18 cellular contexts compared by ENCODE assay signal in genomic region chr13:102657630-102658029, GRCh38. TPM values are rescaled to one million over a fixed set of nuclear protein-coding genes. Genes with fewer than 3 reads are reported as not detected.
A peak's percentile ranks its signal among the peaks of the same experiment; 100 is the strongest.
DNase-seq lines count a peak whose midpoint lies in the region; FAIRE-seq and TF ChIP-seq lines count a peak whose summit lies in the region.
"Had no signal": no experiment of that assay in that cellular context is flagged by ENCODE, and none has a peak within 500 bp of the region (broad histone marks: within the 10 kb centered on the region; RNA-seq: fewer than 3 reads in every experiment).

No MANE protein-coding gene starts in this region.

- no peak for TF ChIP-seq POLR2A in endothelial cell of umbilical vein (IDR thresholded peaks at IDR 0.05; ENCODE audit: low read depth, low read length)

- no peaks in the 10 kb centered on the region for H3K9me3 ChIP-seq in endothelial cell of umbilical vein (replicated peaks; ENCODE audit: control insufficient read depth, insufficient read depth, low read length)
- H3K9me3 ChIP-seq: pancreas, tibial artery had no signal

- POLR2A ChIA-PET in endothelial cell of umbilical vein (lab: Charles Lee): no interaction called here

- peaks cover 35% of the 10 kb centered on the region for H3K36me3 Mint-ChIP-seq in osteocyte (ENCODE audit: unreplicated experiment)

- dilution Hi-C loops in endothelial cell of umbilical vein (cut with MboI; ENCODE audit: extremely low pct_ligation_motif_present, low sequenced_read_pairs): no loop called here

- no peak overlapping the region for H2AFZ ChIP-seq in endothelial cell of umbilical vein (ENCODE audit: low read depth, low read length)
- H2AFZ ChIP-seq: hepatocyte had no signal

- DNase-seq in SIG-M5 treated with dmso at 0.1 percent for 504 hours (lab: John Stamatoyannopoulos, UW; ENCODE audit: unreplicated experiment): peak; percentile 4
- no peak for DNase-seq in SIG-M5 (lab: John Stamatoyannopoulos, UW)
- no peak for DNase-seq in LNCaP clone FGC (ENCODE audit: low read depth)
- DNase-seq in endothelial cell of umbilical vein (ENCODE audit: low read depth, low spot score): no peak
- no peak for DNase-seq in osteocyte (ENCODE audit: extremely low spot score, unreplicated experiment)
- no peak for DNase-seq in DMS153 treated with DMSO at 0.1 percent for 48 hours (lab: John Stamatoyannopoulos, UW; ENCODE audit: unreplicated experiment)
- DNase-seq in ecto neural progenitor cell (ENCODE audit: low spot score): no peak
- DNase-seq in stimulated activated CD4-positive, alpha-beta T cell treated with anti-CD3 and anti-CD28 coated beads, Interleukin-4, amount 100 ng/mL, for 4 hours: no peak
- DNase-seq: activated T-cell treated with anti-CD3 and anti-CD28 coated beads, Interleukin-2, amount 50 U/mL, for 48 hours; DMS153; GOT3; NCI-H2171; pancreas; tibial artery had no signal

- peak; percentile 12; the same call in 1 of the 2 replicates for TF ChIP-seq CTCF in LNCaP clone FGC (IDR thresholded peaks at IDR 0.05; ENCODE audit: control insufficient read depth, extremely low read depth, insufficient read depth)
- TF ChIP-seq CTCF in endothelial cell of umbilical vein (IDR thresholded peaks at IDR 0.05; ENCODE audit: extremely low read depth in 1 of 2, insufficient read depth in 1 of 2, low read depth in 1 of 2, low read length in 2 of 2): peak; percentile 3
- peak; percentile 36 for TF ChIP-seq CTCF in osteocyte (IDR thresholded peaks at IDR 0.05)

- no peak overlapping the region for H3K4me3 Mint-ChIP-seq in osteocyte (ENCODE audit: unreplicated experiment)

- H3K27me3 ChIP-seq in endothelial cell of umbilical vein (ENCODE audit: control insufficient read depth in 2 of 2, insufficient read depth in 2 of 2, low read length in 2 of 2): no peaks in the 10 kb centered on the region
- H3K27me3 ChIP-seq: hepatocyte, pancreas, tibial artery had no signal

- no peaks in the 10 kb centered on the region for H3K79me2 ChIP-seq in endothelial cell of umbilical vein (ENCODE audit: control insufficient read depth, insufficient read depth, low read length)
- H3K79me2 ChIP-seq: hepatocyte had no signal

- peaks cover 7 to 9% of the 10 kb centered on the region in 2 experiments for H3K36me3 ChIP-seq in endothelial cell of umbilical vein (ENCODE audit: control insufficient read depth in 2 of 2, extremely low read depth in 1 of 2, insufficient read depth in 2 of 2, low read length in 2 of 2)

- BruUV-seq in endothelial cell of umbilical vein (replicated peaks; lab: Mats Ljungman, UMichigan): no TSS peak

- H4K20me1 ChIP-seq in endothelial cell of umbilical vein (replicated peaks; ENCODE audit: control insufficient read depth, extremely low read depth, insufficient read depth, low read length): no peaks in the 10 kb centered on the region

- no peak overlapping the region for H3K27ac Mint-ChIP-seq in osteocyte (ENCODE audit: unreplicated experiment)

- H3K9ac ChIP-seq in endothelial cell of umbilical vein (replicated peaks; ENCODE audit: extremely low read depth, insufficient read depth, low read length): no peak overlapping the region

- peaks cover 3% of the 10 kb centered on the region for H3K4me1 Mint-ChIP-seq in osteocyte (ENCODE audit: unreplicated experiment)

- intact Hi-C loops in endothelial cell of umbilical vein (cut with micrococcal nuclease): no loop called here

- H3K4me3 ChIP-seq in LNCaP clone FGC (ENCODE audit: low read depth, low read length) (no peak overlapping the region), endothelial cell of umbilical vein (replicated peaks in 1 of 3; ENCODE audit: insufficient read depth in 1 of 3, low read depth in 1 of 3, low read length in 3 of 3) (no peak overlapping the region)
- H3K4me3 ChIP-seq: GM12878, hepatocyte, pancreas, tibial artery had no signal

- no peak overlapping the region for H3K4me2 ChIP-seq in endothelial cell of umbilical vein (ENCODE audit: insufficient read depth, low read length)
- H3K4me2 ChIP-seq: hepatocyte had no signal

- H3K9me1 ChIP-seq in endothelial cell of umbilical vein (replicated peaks; ENCODE audit: control insufficient read depth, extremely low read depth, insufficient read depth, low read length): no peaks in the 10 kb centered on the region

- H3K27me3 Mint-ChIP-seq in osteocyte (ENCODE audit: unreplicated experiment): no peaks in the 10 kb centered on the region

- H3K9me3 Mint-ChIP-seq in osteocyte (ENCODE audit: unreplicated experiment): no peaks in the 10 kb centered on the region

- FAIRE-seq in endothelial cell of umbilical vein (lab: Jason Lieb, UNC): no peak
- FAIRE-seq: GM12878, GM19239 had no signal

- H3K4me1 ChIP-seq in endothelial cell of umbilical vein (ENCODE audit: control insufficient read depth, extremely low read depth, insufficient read depth, low read length): no peaks in the 10 kb centered on the region
- H3K4me1 ChIP-seq: pancreas had no signal

- CTCF ChIA-PET in endothelial cell of umbilical vein (lab: Charles Lee): interaction anchor here (0.8 to 1.6 kb wide), 4 partner anchors 20 to 116 kb away, joined by 4 to 8 read pairs (median 4); partner anchors contain the start of gene TEX30

- no peak overlapping the region for H3K27ac ChIP-seq in endothelial cell of umbilical vein (ENCODE audit: insufficient read depth, low read depth, low read length)
- H3K27ac ChIP-seq: hepatocyte, pancreas, tibial artery had no signal

TF ChIP-seq in endothelial cell of umbilical vein, 7 proteins besides CTCF, POLR2A, EP300 and RAD21:
- TF ChIP-seq EZH2 (IDR thresholded peaks at IDR 0.05; ENCODE audit: borderline replicate concordance, low read depth, low read length, severe bottlenecking) (no peak), MYC (IDR thresholded peaks at IDR 0.05; ENCODE audit: low read depth, low read length) (no peak), GATA2 (IDR thresholded peaks at IDR 0.05; ENCODE audit: insufficient read depth, insufficient read length, low read depth, low read length) (no peak), JUN (IDR thresholded peaks at IDR 0.05; ENCODE audit: borderline replicate concordance, insufficient read depth, insufficient read length, low read depth) (no peak), FOS (IDR thresholded peaks at IDR 0.05; ENCODE audit: borderline replicate concordance, insufficient read depth, low read length) (no peak), POLR2AphosphoS5 (IDR thresholded peaks at IDR 0.05; ENCODE audit: insufficient read depth, low read depth, low read length) (no peak)
- TF ChIP-seq, protein P1, sequence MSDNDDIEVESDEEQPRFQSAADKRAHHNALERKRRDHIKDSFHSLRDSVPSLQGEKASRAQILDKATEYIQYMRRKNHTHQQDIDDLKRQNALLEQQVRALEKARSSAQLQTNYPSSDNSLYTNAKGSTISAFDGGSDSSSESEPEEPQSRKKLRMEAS (IDR thresholded peaks at IDR 0.05; ENCODE audit: insufficient read depth, insufficient read length): no peak

RNA-seq across cellular contexts. Expression of gene METTL21C, which starts 37.2 kb away (rescaled TPM):
- total RNA-seq in endothelial cell of umbilical vein (not detected in 2 replicates), osteocyte (not detected in 2 replicates)
- polyA plus RNA-seq in endothelial cell of umbilical vein: not detected in 2 replicates
- polyA plus RNA-seq in endothelial cell of umbilical vein (2011; cell fraction: cytosol; rRNA removed): not detected in 2 replicates
- polyA plus RNA-seq in endothelial cell of umbilical vein (2011; cell fraction: nucleus; rRNA removed): not detected in 2 replicates
- polyA plus RNA-seq in endothelial cell of umbilical vein (2012): not detected in 2 replicates
- polyA minus RNA-seq in endothelial cell of umbilical vein: not detected in 2 replicates
- not detected for polyA minus RNA-seq in endothelial cell of umbilical vein (2011; cell fraction: cytosol; rRNA and poly(A)+ RNA removed)
- polyA minus RNA-seq in endothelial cell of umbilical vein (2011; cell fraction: nucleus; rRNA and poly(A)+ RNA removed): not detected in 2 replicates
- total RNA-seq: hepatocyte, lung microvascular endothelial cell, pancreas had no signal
- polyA plus RNA-seq: GM12878, hepatocyte, pancreas had no signal
